ENCODE assay signal across 27 cellular contexts in genomic region chr5:137174206-137174605, GRCh38.
"Had no signal": no experiment of that assay in that cellular context is flagged by ENCODE, and none has a peak within 500 bp of the region (broad histone marks: within the 10 kb centered on the region; RNA-seq: fewer than 3 reads in every experiment).

No MANE protein-coding gene starts in this region.

- DNase-seq: activated effector memory CD4-positive, alpha-beta T cell treated with anti-CD3 and anti-CD28 coated beads, Interleukin-2, amount 50 U/mL, for 16 hours; activated effector memory CD4-positive, alpha-beta T cell treated with Interleukin-2 at 50 U/mL for 16 hours; activated gamma-delta T cell; activated gamma-delta T cell treated with Interleukin-2 at 50 U/mL for 16 hours; activated naive CD4-positive, alpha-beta T cell; activated naive CD4-positive, alpha-beta T cell treated with anti-CD3 and anti-CD28 coated beads for 36 hours; activated naive CD4-positive, alpha-beta T cell treated with anti-CD3 and anti-CD28 coated beads, Interleukin-2, amount 10 ng/mL, durations not matched to agents 7 days and 5 days; activated naive CD4-positive, alpha-beta T cell treated with anti-CD3 and anti-CD28 coated beads, Interleukin-2, amount 50 U/mL, for 16 hours; activated naive CD4-positive, alpha-beta T cell treated with Interleukin-2 at 50 U/mL for 16 hours; activated naive CD8-positive, alpha-beta T cell treated with anti-CD3 and anti-CD28 coated beads for 36 hours; activated naive CD8-positive, alpha-beta T cell treated with anti-CD3 and anti-CD28 coated beads, Interleukin-2, amount 10 ng/mL, durations not matched to agents 7 days and 5 days; activated naive CD8-positive, alpha-beta T cell treated with anti-CD3 and anti-CD28 coated beads, Interleukin-2, amount 50 U/mL, for 24 hours; activated T-cell treated with anti-CD3 and anti-CD28 coated beads, Interleukin-2, amount 50 U/mL, for 24 hours; activated T-cell treated with anti-CD3 and anti-CD28 coated beads, Interleukin-2, amount 50 U/mL, for 4 hours; activated T-cell treated with anti-CD3 and anti-CD28 coated beads, Interleukin-2, amount 50 U/mL, for 48 hours; activated T-cell treated with anti-CD3 and anti-CD28 coated beads, Interleukin-2, amount 50 U/mL, for 72 hours; adrenal gland; amniotic stem cell; amygdala; anterior cingulate cortex; aorta; body of pancreas; brain microvascular endothelial cell; central memory CD4-positive, alpha-beta T cell; cerebellar nuclear complex had no signal

- ATAC-seq: activated naive CD4-positive, alpha-beta T cell treated with anti-CD3 and anti-CD28 coated beads, Interleukin-2, amount 50 U/mL, for 72 hours; activated naive CD8-positive, alpha-beta T cell treated with anti-CD3 and anti-CD28 coated beads, Interleukin-2, amount 50 U/mL, for 24 hours; activated T-cell treated with anti-CD3 and anti-CD28 coated beads, Interleukin-2, amount 50 U/mL, for 4 hours; activated T-cell treated with anti-CD3 and anti-CD28 coated beads, Interleukin-2, amount 50 U/mL, for 72 hours; activated T-helper 17 cell treated with anti-CD3 and anti-CD28 coated beads, Interleukin-2, amount 50 U/mL, for 72 hours; body of pancreas had no signal
